In the genomic region with DNA sequence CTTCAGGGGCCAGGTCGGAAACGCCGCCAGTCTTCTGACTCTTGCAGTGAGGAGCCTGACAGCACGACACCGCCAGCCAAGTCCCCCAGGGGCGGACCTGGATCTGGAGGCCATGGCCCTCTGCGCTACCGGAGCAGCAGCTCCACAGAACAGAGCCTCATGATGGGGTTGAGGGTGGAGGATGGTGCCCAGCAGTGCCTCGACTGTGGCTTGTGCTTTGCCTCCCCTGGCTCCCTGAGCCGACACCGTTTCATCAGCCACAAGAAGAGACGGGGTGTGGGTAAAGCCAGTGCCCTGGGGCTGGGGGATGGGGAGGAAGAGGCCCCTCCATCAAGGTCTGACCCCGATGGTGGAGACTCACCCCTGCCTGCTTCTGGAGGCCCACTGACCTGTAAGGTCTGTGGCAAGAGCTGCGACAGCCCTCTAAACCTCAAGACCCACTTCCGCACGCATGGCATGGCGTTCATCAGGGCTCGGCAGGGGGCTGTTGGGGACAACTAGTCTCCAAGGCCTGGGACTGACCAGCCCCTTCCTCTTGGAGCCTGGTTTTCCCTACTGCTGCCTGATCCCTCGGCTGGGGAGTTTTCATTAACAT, we compare ENCODE assay signal across 30 cellular contexts. TPM values are rescaled to one million over a fixed set of nuclear protein-coding genes. Genes with fewer than 3 reads are reported as not detected.
DNase-seq lines count a peak whose midpoint lies in the region; ATAC-seq, FAIRE-seq and TF ChIP-seq lines count a peak whose summit lies in the region.
"Had no signal": no experiment of that assay in that cellular context is flagged by ENCODE, and none has a peak within 500 bp of the region (broad histone marks: within the 10 kb centered on the region; RNA-seq: fewer than 3 reads in every experiment).

No MANE protein-coding gene starts in this region.

- peaks cover 15% of the 10 kb centered on the region for H3K4me1 Mint-ChIP-seq in activated T-cell treated with anti-CD3 and anti-CD28 coated beads, Interleukin-2, amount 50 U/mL, for 24 hours (ENCODE audit: low read depth)
- H3K4me1 Mint-ChIP-seq in stimulated activated effector memory CD8-positive, alpha-beta T cell treated with anti-CD3 and anti-CD28 coated beads, Interleukin-12 subunit alpha, Interleukin-12 subunit beta, amount 100 ng/mL, for 72 hours = peaks cover 38% of the 10 kb centered on the region
- H3K4me1 Mint-ChIP-seq: endodermal cell had no signal

- no peaks in the 10 kb centered on the region for H3K9me3 Mint-ChIP-seq in activated T-cell treated with anti-CD3 and anti-CD28 coated beads, Interleukin-2, amount 50 U/mL, for 24 hours
- H3K9me3 Mint-ChIP-seq in stimulated activated effector memory CD8-positive, alpha-beta T cell treated with anti-CD3 and anti-CD28 coated beads, Interleukin-12 subunit alpha, Interleukin-12 subunit beta, amount 100 ng/mL, for 72 hours = no peaks in the 10 kb centered on the region
- H3K9me3 Mint-ChIP-seq: endodermal cell, T-cell, type B pancreatic cell had no signal

- TF ChIP-seq RAD21 in HepG2 (CRISPR knock-in tag; IDR thresholded peaks at IDR 0.05) = no peak

- TF ChIP-seq EP300 in HepG2 (IDR thresholded peaks at IDR 0.05; ENCODE audit: low read depth in 2 of 2, low read length in 2 of 2) (no peak), HepG2 (CRISPR knock-in tag; IDR thresholded peaks at IDR 0.05; ENCODE audit: borderline replicate concordance) (no peak)

- no peak overlapping the region for H3K4me3 Mint-ChIP-seq in activated T-cell treated with anti-CD3 and anti-CD28 coated beads, Interleukin-2, amount 50 U/mL, for 24 hours
- H3K4me3 Mint-ChIP-seq in stimulated activated effector memory CD8-positive, alpha-beta T cell treated with anti-CD3 and anti-CD28 coated beads, Interleukin-12 subunit alpha, Interleukin-12 subunit beta, amount 100 ng/mL, for 72 hours = no peak overlapping the region
- H3K4me3 Mint-ChIP-seq: endodermal cell, T-cell, type B pancreatic cell had no signal

- H3K79me2 ChIP-seq in PC-3 (ENCODE audit: low read length) (no peaks in the 10 kb centered on the region), HepG2 (ENCODE audit: insufficient read depth, low read length) (peaks cover 3% of the 10 kb centered on the region)

- BruUV-seq in PC-3 (replicated peaks; lab: Mats Ljungman, UMichigan) = TSS peak; percentile 17
- TSS peak; percentile 3 for BruUV-seq in HepG2 (replicated peaks; lab: Mats Ljungman, UMichigan)

- WGBS in HepG2 (ENCODE audit: low lambda C conversion rate) = 98% methylated on average over 4 of the region's 19 CpGs

- in situ Hi-C loops in HepG2 (cut with HindIII; ENCODE audit: extremely low pct_ligation_motif_present, low pct_unique_long_range_greater_than_20kb) = no loop called here

- no peak for DNase-seq in activated T-cell treated with anti-CD3 and anti-CD28 coated beads, Interleukin-2, amount 50 U/mL, for 24 hours
- DNase-seq in activated T-cell treated with anti-CD3 and anti-CD28 coated beads, Interleukin-2, amount 50 U/mL, for 1 hour = no peak
- DNase-seq in PC-3 (no peak), HepG2 (ENCODE audit: low spot score) (no peak), D721Med (ENCODE audit: insufficient read length, low spot score) (no peak), NCI-H1092 (lab: John Stamatoyannopoulos, UW) (no peak), Ammon's horn (ENCODE audit: low spot score) (no peak)
- DNase-seq in stimulated activated effector memory CD8-positive, alpha-beta T cell treated with anti-CD3 and anti-CD28 coated beads, Interleukin-12 subunit alpha, Interleukin-12 subunit beta, amount 100 ng/mL, for 72 hours (ENCODE audit: low spot score in 2 of 2) = no peak
- DNase-seq: 8988T; activated CD4-positive, CD25-positive, alpha-beta regulatory T cell treated with anti-CD3 and anti-CD28 coated beads, Interleukin-2, amount 50 U/mL, for 72 hours; AML-193; amygdala; COR-L47; DND-41; endodermal cell; esophagus squamous epithelium; gastrocnemius medialis; MG63; midbrain; NCI-H1436; NCI-H2107; NCI-H510A; SJCRH30; T-cell had no signal

- H3K27me3 ChIP-seq in PC-3 (ENCODE audit: low read length) (no peaks in the 10 kb centered on the region), HepG2 (ENCODE audit: control insufficient read depth in 1 of 2, insufficient read depth in 2 of 2, low read length in 2 of 2) (no peaks in the 10 kb centered on the region)
- H3K27me3 ChIP-seq: breast epithelium, esophagus squamous epithelium, gastrocnemius medialis, hepatocyte, MG63, SJCRH30 had no signal

- H3K4me2 ChIP-seq in PC-3 (ENCODE audit: low read length) = no peak overlapping the region
- H3K4me2 ChIP-seq in HepG2 (ENCODE audit: low read depth, low read length) = no peak overlapping the region
- H3K4me2 ChIP-seq: hepatocyte had no signal

- H3K36me3 Mint-ChIP-seq in activated T-cell treated with anti-CD3 and anti-CD28 coated beads, Interleukin-2, amount 50 U/mL, for 24 hours (ENCODE audit: low read depth) = peaks cover 95% of the 10 kb centered on the region
- H3K36me3 Mint-ChIP-seq in stimulated activated effector memory CD8-positive, alpha-beta T cell treated with anti-CD3 and anti-CD28 coated beads, Interleukin-12 subunit alpha, Interleukin-12 subunit beta, amount 100 ng/mL, for 72 hours = peaks cover 99% of the 10 kb centered on the region

- no peaks in the 10 kb centered on the region for H3K9me2 ChIP-seq in PC-3 (replicated peaks; ENCODE audit: low read length)

- H3K27me3 Mint-ChIP-seq in activated T-cell treated with anti-CD3 and anti-CD28 coated beads, Interleukin-2, amount 50 U/mL, for 24 hours = no peaks in the 10 kb centered on the region
- H3K27me3 Mint-ChIP-seq: T-cell, type B pancreatic cell had no signal

- CTCF ChIA-PET in PC-3 (lab: Charles Lee) (no interaction called here), HepG2 (lab: Yijun Ruan, JAX; ENCODE audit: low intra/inter-chr PET ratio, low total read pairs) (no interaction called here)

- H3F3A ChIP-seq in PC-3 (ENCODE audit: low read length, unreplicated experiment) = no peaks in the 10 kb centered on the region

- POLR2A ChIA-PET in PC-3 (lab: Charles Lee; ENCODE audit: unreplicated experiment) (no interaction called here), HepG2 (lab: Yijun Ruan, JAX) (interaction anchor here (1.2 kb wide), 1 partner anchor 9 kb away, joined by 3 read pairs; the partner anchor contains the start of gene ZNF687)

- H2AFZ ChIP-seq in PC-3 (ENCODE audit: low read length) (no peak overlapping the region), HepG2 (ENCODE audit: low read length) (no peak overlapping the region)
- H2AFZ ChIP-seq: hepatocyte had no signal

- TF ChIP-seq CTCF in PC-3 (conservative IDR thresholded peaks at IDR 0.05; ENCODE audit: low read depth, low read length) (no peak), HepG2 (CRISPR knock-in tag; IDR thresholded peaks at IDR 0.05) (no peak), D721Med (IDR thresholded peaks at IDR 0.05; ENCODE audit: insufficient read depth, missing control alignments) (no peak)

- peak overlapping the region; percentile 72 for H3K27ac Mint-ChIP-seq in activated T-cell treated with anti-CD3 and anti-CD28 coated beads, Interleukin-2, amount 50 U/mL, for 24 hours
- H3K27ac Mint-ChIP-seq in stimulated activated effector memory CD8-positive, alpha-beta T cell treated with anti-CD3 and anti-CD28 coated beads, Interleukin-12 subunit alpha, Interleukin-12 subunit beta, amount 100 ng/mL, for 72 hours = peak overlapping the region; percentile 91
- H3K27ac Mint-ChIP-seq: endodermal cell, T-cell, type B pancreatic cell had no signal

- intact Hi-C loops in PC-3 (cut with micrococcal nuclease) (no loop called here), HepG2 (cut with micrococcal nuclease; ENCODE audit: unreplicated experiment) (no loop called here)

- H3K4me1 ChIP-seq in PC-3 (ENCODE audit: insufficient read depth, low read length) (no peaks in the 10 kb centered on the region), HepG2 (ENCODE audit: insufficient read depth, low read length) (no peaks in the 10 kb centered on the region)
- H3K4me1 ChIP-seq: breast epithelium, gastrocnemius medialis, prostate gland, SJCRH30 had no signal

- no peak for FAIRE-seq in HepG2 (lab: Jason Lieb, UNC)
- FAIRE-seq in D721Med (lab: Jason Lieb, UNC) = no peak
- FAIRE-seq: TTC549 had no signal

- H3K4me3 ChIP-seq in PC-3 (ENCODE audit: low read length) (no peak overlapping the region), HepG2 (replicated peaks in 1 of 3; ENCODE audit: insufficient read depth in 1 of 3, low read depth in 2 of 3, low read length in 3 of 3) (no peak overlapping the region)
- H3K4me3 ChIP-seq: breast epithelium, coronary artery, esophagus squamous epithelium, gastrocnemius medialis, hepatocyte, MG63, prostate gland, SJCRH30 had no signal

- H3K27ac ChIP-seq in PC-3 (ENCODE audit: low read length) (no peak overlapping the region), HepG2 (ENCODE audit: extremely low read length, insufficient read depth, low read length) (no peak overlapping the region)
- H3K27ac ChIP-seq: breast epithelium, coronary artery, esophagus squamous epithelium, gastrocnemius medialis, hepatocyte, prostate gland, SJCRH30 had no signal

- H3K9me3 ChIP-seq in PC-3 (ENCODE audit: low read length) (no peaks in the 10 kb centered on the region), HepG2 (ENCODE audit: low read length) (no peaks in the 10 kb centered on the region)
- H3K9me3 ChIP-seq: breast epithelium, esophagus squamous epithelium, gastrocnemius medialis, MG63, prostate gland, SJCRH30 had no signal

- H4K20me1 ChIP-seq in PC-3 (ENCODE audit: low read length) (no peaks in the 10 kb centered on the region), HepG2 (ENCODE audit: insufficient read depth, low read length) (0 out of 2 replicates have a peak, but pooled peaks cover 6% of the 10 kb centered on the region)

- no peak; a peak in 1 of 4 replicates for TF ChIP-seq POLR2A in HepG2 (IDR thresholded peaks at IDR 0.05; ENCODE audit: insufficient read depth in 1 of 2, low read depth in 2 of 2, low read length in 2 of 2)

- ATAC-seq in PC-3 (no peak), HepG2 (no peak; the same call in 2 of the 3 replicates)
- peak; percentile 17 for ATAC-seq in stimulated activated effector memory CD8-positive, alpha-beta T cell treated with anti-CD3 and anti-CD28 coated beads, Interleukin-12 subunit alpha, Interleukin-12 subunit beta, amount 100 ng/mL, for 72 hours
- ATAC-seq: gastrocnemius medialis, T-cell had no signal

- peaks cover 60% of the 10 kb centered on the region for H3K36me3 ChIP-seq in PC-3 (ENCODE audit: low read depth, low read length)
- peaks cover 58 to 85% of the 10 kb centered on the region in 2 experiments for H3K36me3 ChIP-seq in HepG2 (replicated peaks in 1 of 2; ENCODE audit: control insufficient read depth in 1 of 2, insufficient read depth in 2 of 2, low read length in 2 of 2)

- H3K9ac ChIP-seq in PC-3 (ENCODE audit: low read length) (no peak overlapping the region), HepG2 (ENCODE audit: insufficient read depth, low read depth, low read length) (no peak overlapping the region)

RNA-seq across cellular contexts. Expression of gene ZNF687, which starts 8.7 kb away (rescaled TPM):
- total RNA-seq in PC-3 (2014; rRNA removed) = 24.6 and 30.3 TPM in 2 replicates
- total RNA-seq in HepG2 (2016; rRNA removed; fragmentation: Illumina TruSeq; extraction: Trizol) = 14.1 and 15.0 TPM in 2 replicates
- 3.3 and 3.9 TPM in 2 replicates for total RNA-seq in HepG2 (2016; cell fraction: cytosol; rRNA removed; fragmentation: Illumina TruSeq; extraction: Trizol; ENCODE audit: low read depth)
- 13.7 and 14.2 TPM in 2 replicates for total RNA-seq in HepG2 (2016; cell fraction: insoluble cytoplasmic fraction; rRNA removed; fragmentation: Illumina TruSeq; extraction: Trizol)
- total RNA-seq in HepG2 (2016; cell fraction: membrane; rRNA removed; fragmentation: Illumina TruSeq; extraction: Trizol) = 6.1 and 7.4 TPM in 2 replicates
- 15.7 and 20.5 TPM in 2 replicates for total RNA-seq in HepG2 (2016; cell fraction: nucleus; rRNA removed; fragmentation: Illumina TruSeq; extraction: Trizol)
- 16.5 and 24.5 TPM in 2 replicates for polyA plus RNA-seq in HepG2 (2011; rRNA removed)
- polyA plus RNA-seq in HepG2 (2011; cell fraction: cytosol; rRNA removed) = 11.9 and 16.7 TPM in 2 replicates
- polyA plus RNA-seq in HepG2 (2011; cell fraction: nucleus; rRNA removed) = 55.2 and 58.3 TPM in 2 replicates
- 12.2 and 12.3 TPM in 2 replicates for polyA plus RNA-seq in HepG2 (2012)
- 0.57 and 1.1 TPM in 2 replicates for polyA plus RNA-seq in HepG2 (2016; cell fraction: cytosol; fragmentation: Illumina TruSeq; extraction: Trizol; ENCODE audit: low read depth)
- polyA plus RNA-seq in HepG2 (2016; cell fraction: insoluble cytoplasmic fraction; fragmentation: Illumina TruSeq; extraction: Trizol; ENCODE audit: low read depth) = 9.8 and 13.6 TPM in 2 replicates
- polyA plus RNA-seq in HepG2 (2016; cell fraction: membrane; fragmentation: Illumina TruSeq; extraction: Trizol; ENCODE audit: low read depth) = 2.3 and 2.5 TPM in 2 replicates
- 22.9 and 24.3 TPM in 2 replicates for polyA plus RNA-seq in HepG2 (2016; cell fraction: nucleus; fragmentation: Illumina TruSeq; extraction: Trizol; ENCODE audit: insufficient read depth, low read depth)
- 85.3 and 103 TPM in 2 replicates for polyA minus RNA-seq in HepG2 (2011; rRNA and poly(A)+ RNA removed; ENCODE audit: low replicate concordance)
- 20.1 and 23.3 TPM in 2 replicates for polyA minus RNA-seq in HepG2 (2011; cell fraction: cytosol; rRNA and poly(A)+ RNA removed)
- 44.4 and 49.6 TPM in 2 replicates for polyA minus RNA-seq in HepG2 (2011; cell fraction: nucleus; rRNA and poly(A)+ RNA removed)

RNA-seq across cellular contexts. Expression of gene PSMD4, which starts 36.3 kb away (rescaled TPM):
- total RNA-seq in PC-3 (2014; rRNA removed) (404 and 469 TPM in 2 replicates), HepG2 (2016; rRNA removed; fragmentation: Illumina TruSeq; extraction: Trizol) (243 and 320 TPM in 2 replicates)
- 97.9 and 99.1 TPM in 2 replicates for total RNA-seq in HepG2 (2016; cell fraction: cytosol; rRNA removed; fragmentation: Illumina TruSeq; extraction: Trizol; ENCODE audit: low read depth)
- 248 and 329 TPM in 2 replicates for total RNA-seq in HepG2 (2016; cell fraction: insoluble cytoplasmic fraction; rRNA removed; fragmentation: Illumina TruSeq; extraction: Trizol)
- total RNA-seq in HepG2 (2016; cell fraction: membrane; rRNA removed; fragmentation: Illumina TruSeq; extraction: Trizol) = 108 and 110 TPM in 2 replicates
- total RNA-seq in HepG2 (2016; cell fraction: nucleus; rRNA removed; fragmentation: Illumina TruSeq; extraction: Trizol) = 101 TPM in 2 replicates
- 174 and 194 TPM in 2 replicates for polyA plus RNA-seq in HepG2 (2011; rRNA removed)
- polyA plus RNA-seq in HepG2 (2011; cell fraction: cytosol; rRNA removed) = 235 and 265 TPM in 2 replicates
- 94.5 and 113 TPM in 2 replicates for polyA plus RNA-seq in HepG2 (2011; cell fraction: nucleus; rRNA removed)
- 151 and 156 TPM in 2 replicates for polyA plus RNA-seq in HepG2 (2012)
- polyA plus RNA-seq in HepG2 (2016; cell fraction: cytosol; fragmentation: Illumina TruSeq; extraction: Trizol; ENCODE audit: low read depth) = 64.7 and 68.2 TPM in 2 replicates
- polyA plus RNA-seq in HepG2 (2016; cell fraction: insoluble cytoplasmic fraction; fragmentation: Illumina TruSeq; extraction: Trizol; ENCODE audit: low read depth) = 215 and 240 TPM in 2 replicates
- polyA plus RNA-seq in HepG2 (2016; cell fraction: membrane; fragmentation: Illumina TruSeq; extraction: Trizol; ENCODE audit: low read depth) = 61.2 and 68.2 TPM in 2 replicates
- 167 and 175 TPM in 2 replicates for polyA plus RNA-seq in HepG2 (2016; cell fraction: nucleus; fragmentation: Illumina TruSeq; extraction: Trizol; ENCODE audit: insufficient read depth, low read depth)
- polyA minus RNA-seq in HepG2 (2011; rRNA and poly(A)+ RNA removed; ENCODE audit: low replicate concordance) = 154 and 325 TPM in 2 replicates
- 62.2 and 71.6 TPM in 2 replicates for polyA minus RNA-seq in HepG2 (2011; cell fraction: cytosol; rRNA and poly(A)+ RNA removed)
- polyA minus RNA-seq in HepG2 (2011; cell fraction: nucleus; rRNA and poly(A)+ RNA removed) = 41.6 and 53.0 TPM in 2 replicates

RNA-seq across cellular contexts. Expression of gene PI4KB, which starts 36.4 kb away (rescaled TPM):
- total RNA-seq in PC-3 (2014; rRNA removed) = 75.6 and 99.5 TPM in 2 replicates
- total RNA-seq in HepG2 (2016; rRNA removed; fragmentation: Illumina TruSeq; extraction: Trizol) = 18.6 and 19.5 TPM in 2 replicates
- total RNA-seq in HepG2 (2016; cell fraction: cytosol; rRNA removed; fragmentation: Illumina TruSeq; extraction: Trizol; ENCODE audit: low read depth) = 7.7 and 8.5 TPM in 2 replicates
- total RNA-seq in HepG2 (2016; cell fraction: insoluble cytoplasmic fraction; rRNA removed; fragmentation: Illumina TruSeq; extraction: Trizol) = 18.7 and 20.1 TPM in 2 replicates
- total RNA-seq in HepG2 (2016; cell fraction: membrane; rRNA removed; fragmentation: Illumina TruSeq; extraction: Trizol) = 16.6 and 17.9 TPM in 2 replicates
- total RNA-seq in HepG2 (2016; cell fraction: nucleus; rRNA removed; fragmentation: Illumina TruSeq; extraction: Trizol) = 17.8 and 19.5 TPM in 2 replicates
- 29.3 and 32.6 TPM in 2 replicates for polyA plus RNA-seq in HepG2 (2011; rRNA removed)
- 25.3 and 25.8 TPM in 2 replicates for polyA plus RNA-seq in HepG2 (2011; cell fraction: cytosol; rRNA removed)
- polyA plus RNA-seq in HepG2 (2011; cell fraction: nucleus; rRNA removed) = 36.5 and 43.7 TPM in 2 replicates
- polyA plus RNA-seq in HepG2 (2012) = 12.6 and 16.2 TPM in 2 replicates
- 3.9 and 4.4 TPM in 2 replicates for polyA plus RNA-seq in HepG2 (2016; cell fraction: cytosol; fragmentation: Illumina TruSeq; extraction: Trizol; ENCODE audit: low read depth)
- 19.7 and 20.5 TPM in 2 replicates for polyA plus RNA-seq in HepG2 (2016; cell fraction: insoluble cytoplasmic fraction; fragmentation: Illumina TruSeq; extraction: Trizol; ENCODE audit: low read depth)
- 11.0 and 12.5 TPM in 2 replicates for polyA plus RNA-seq in HepG2 (2016; cell fraction: membrane; fragmentation: Illumina TruSeq; extraction: Trizol; ENCODE audit: low read depth)
- 31.3 and 33.3 TPM in 2 replicates for polyA plus RNA-seq in HepG2 (2016; cell fraction: nucleus; fragmentation: Illumina TruSeq; extraction: Trizol; ENCODE audit: insufficient read depth, low read depth)
- polyA minus RNA-seq in HepG2 (2011; rRNA and poly(A)+ RNA removed; ENCODE audit: low replicate concordance) = 58.3 and 156 TPM in 2 replicates
- polyA minus RNA-seq in HepG2 (2011; cell fraction: cytosol; rRNA and poly(A)+ RNA removed) = 14.8 and 17.7 TPM in 2 replicates
- polyA minus RNA-seq in HepG2 (2011; cell fraction: nucleus; rRNA and poly(A)+ RNA removed) = 29.6 and 32.7 TPM in 2 replicates

RNA-seq across cellular contexts. Expression of gene RFX5, which starts 56.2 kb away (rescaled TPM):
- total RNA-seq in PC-3 (2014; rRNA removed) (34.1 and 41.0 TPM in 2 replicates), HepG2 (2016; rRNA removed; fragmentation: Illumina TruSeq; extraction: Trizol) (32.0 and 36.2 TPM in 2 replicates)
- 4.1 and 4.4 TPM in 2 replicates for total RNA-seq in HepG2 (2016; cell fraction: cytosol; rRNA removed; fragmentation: Illumina TruSeq; extraction: Trizol; ENCODE audit: low read depth)
- 37.2 and 39.7 TPM in 2 replicates for total RNA-seq in HepG2 (2016; cell fraction: insoluble cytoplasmic fraction; rRNA removed; fragmentation: Illumina TruSeq; extraction: Trizol)
- total RNA-seq in HepG2 (2016; cell fraction: membrane; rRNA removed; fragmentation: Illumina TruSeq; extraction: Trizol) = 15.6 and 17.0 TPM in 2 replicates
- total RNA-seq in HepG2 (2016; cell fraction: nucleus; rRNA removed; fragmentation: Illumina TruSeq; extraction: Trizol) = 44.6 and 44.7 TPM in 2 replicates
- 17.9 and 20.3 TPM in 2 replicates for polyA plus RNA-seq in HepG2 (2011; rRNA removed)
- 7.9 and 8.2 TPM in 2 replicates for polyA plus RNA-seq in HepG2 (2011; cell fraction: cytosol; rRNA removed)
- polyA plus RNA-seq in HepG2 (2011; cell fraction: nucleus; rRNA removed) = 43.2 and 45.6 TPM in 2 replicates
- polyA plus RNA-seq in HepG2 (2012) = 11.7 and 16.5 TPM in 2 replicates
- polyA plus RNA-seq in HepG2 (2016; cell fraction: cytosol; fragmentation: Illumina TruSeq; extraction: Trizol; ENCODE audit: low read depth) = 2.7 and 2.8 TPM in 2 replicates
- 27.2 and 30.5 TPM in 2 replicates for polyA plus RNA-seq in HepG2 (2016; cell fraction: insoluble cytoplasmic fraction; fragmentation: Illumina TruSeq; extraction: Trizol; ENCODE audit: low read depth)
- 8.9 and 10.1 TPM in 2 replicates for polyA plus RNA-seq in HepG2 (2016; cell fraction: membrane; fragmentation: Illumina TruSeq; extraction: Trizol; ENCODE audit: low read depth)
- polyA plus RNA-seq in HepG2 (2016; cell fraction: nucleus; fragmentation: Illumina TruSeq; extraction: Trizol; ENCODE audit: insufficient read depth, low read depth) = 62.2 and 65.3 TPM in 2 replicates
- 33.0 and 287 TPM in 2 replicates for polyA minus RNA-seq in HepG2 (2011; rRNA and poly(A)+ RNA removed; ENCODE audit: low replicate concordance)
- 7.7 and 9.6 TPM in 2 replicates for polyA minus RNA-seq in HepG2 (2011; cell fraction: cytosol; rRNA and poly(A)+ RNA removed)
- polyA minus RNA-seq in HepG2 (2011; cell fraction: nucleus; rRNA and poly(A)+ RNA removed) = 15.8 and 22.1 TPM in 2 replicates
